In the genomic region with DNA sequence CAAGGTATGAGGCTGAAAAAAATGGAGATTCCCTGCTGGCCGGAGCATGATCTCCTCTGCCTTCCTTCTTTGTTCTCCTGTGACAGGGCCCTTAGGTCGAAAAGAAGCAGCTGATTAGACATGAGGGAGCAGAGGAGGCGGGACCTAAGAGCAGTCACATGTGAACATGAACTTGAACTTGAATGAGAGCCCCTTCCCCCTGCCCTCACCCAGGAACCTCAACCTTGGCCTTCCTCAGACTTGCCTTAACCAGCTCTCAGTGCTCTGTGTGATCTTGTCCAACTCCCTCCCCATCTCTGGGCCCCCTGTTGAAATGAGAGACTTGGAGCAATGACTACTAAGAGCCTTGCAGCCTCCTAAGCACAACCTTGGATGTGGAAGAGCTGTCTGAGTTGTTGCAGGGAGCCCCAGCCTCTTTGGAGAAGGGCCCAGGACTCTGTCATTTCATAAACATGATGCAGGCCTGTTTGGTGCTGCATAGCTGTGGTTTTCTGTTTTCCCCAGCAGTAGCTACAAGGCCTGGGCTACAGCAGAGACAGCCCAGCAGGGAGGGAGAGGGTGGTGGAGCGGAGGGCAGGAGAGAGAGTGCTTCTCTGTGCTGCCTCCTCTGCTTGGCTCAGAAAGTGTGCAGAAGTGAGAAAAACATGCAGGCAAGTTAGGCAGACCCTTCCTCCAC, we compare ENCODE assay signal across 10 cellular contexts.
DNase-seq lines count a peak whose midpoint lies in the region; ATAC-seq, FAIRE-seq and TF ChIP-seq lines count a peak whose summit lies in the region.
"Had no signal": no experiment of that assay in that cellular context is flagged by ENCODE, and none has a peak within 500 bp of the region (broad histone marks: within the 10 kb centered on the region; RNA-seq: fewer than 3 reads in every experiment).

No MANE protein-coding gene starts in this region.

- no peak for TF ChIP-seq CTCF in pancreas (IDR thresholded peaks at IDR 0.05)
- TF ChIP-seq CTCF in type B pancreatic cell (conservative IDR thresholded peaks at IDR 0.05): no peak

- no peak overlapping the region for H3K27ac Mint-ChIP-seq in type B pancreatic cell

- H3K4me3 ChIP-seq in pancreas (no peak overlapping the region), neuronal stem cell (ENCODE audit: low read length in 2 of 2) (no peak overlapping the region)

- no peak overlapping the region for H3K4me2 ChIP-seq in neuronal stem cell (ENCODE audit: insufficient read depth, low read length, poor library complexity, severe bottlenecking)

- intact Hi-C loops in pancreas (cut with DNase I): no loop called here

- no peaks in the 10 kb centered on the region for H3K36me3 Mint-ChIP-seq in type B pancreatic cell

- no peak overlapping the region for H4K91ac ChIP-seq in neuronal stem cell (ENCODE audit: low read depth, low read length, poor library complexity)

- H3K9ac ChIP-seq in neuronal stem cell (ENCODE audit: low read depth, low read length, poor library complexity): no peak overlapping the region

- H2BK12ac ChIP-seq in neuronal stem cell (ENCODE audit: low read length): no peak overlapping the region

- no peak for FAIRE-seq in pancreas (lab: Jason Lieb, UNC)

- H3K14ac ChIP-seq in neuronal stem cell (ENCODE audit: low read length): no peak overlapping the region

- H3K79me1 ChIP-seq in neuronal stem cell (ENCODE audit: low read depth, low read length): no peaks in the 10 kb centered on the region

- no peaks in the 10 kb centered on the region for H3K36me3 ChIP-seq in pancreas
- no peaks in the 10 kb centered on the region for H3K36me3 ChIP-seq in neuronal stem cell (replicated peaks in 1 of 2; ENCODE audit: control insufficient read depth in 2 of 2, insufficient read depth in 2 of 2, low read length in 2 of 2)

- in situ Hi-C loops in SK-MEL-5 (cut with HindIII; ENCODE audit: low pct_unique_long_range_greater_than_20kb, low sequenced_read_pairs): no loop called here

- H3K27me3 Mint-ChIP-seq in type B pancreatic cell: no peaks in the 10 kb centered on the region

- no peak overlapping the region for H3K4me3 Mint-ChIP-seq in type B pancreatic cell

- peak; percentile 93 for DNase-seq in AG20443 (ENCODE audit: low spot score)
- peak; percentile 25 for DNase-seq in SK-MEL-5 (ENCODE audit: low read depth, low spot score)
- peak; percentile 31 for DNase-seq in foreskin melanocyte
- DNase-seq in pancreas: peak in 1 of 6 donors; percentile 9
- no peak for DNase-seq in type B pancreatic cell (ENCODE audit: extremely low spot score, unreplicated experiment)
- DNase-seq in HPDE6-E6E7 (ENCODE audit: extremely low spot score): no peak
- no peak for DNase-seq in neuronal stem cell (ENCODE audit: low spot score)
- DNase-seq: H7, NCI-H510A treated with DMSO at 0.1 percent for 48 hours had no signal

- peaks cover 29% of the 10 kb centered on the region for H3K4me1 Mint-ChIP-seq in type B pancreatic cell (ENCODE audit: unreplicated experiment)

- H2BK5ac ChIP-seq in neuronal stem cell (ENCODE audit: low read length): no peak overlapping the region

- no peak overlapping the region for H4K8ac ChIP-seq in neuronal stem cell (ENCODE audit: low read depth, low read length)

- no peak overlapping the region for H2AFZ ChIP-seq in neuronal stem cell (ENCODE audit: low read length)

- H2BK120ac ChIP-seq in neuronal stem cell (ENCODE audit: low read depth, low read length): no peak overlapping the region

- H3K9me3 ChIP-seq in pancreas: no peaks in the 10 kb centered on the region
- peaks cover 6 to 14% of the 10 kb centered on the region in 2 donors for H3K9me3 ChIP-seq in neuronal stem cell (replicated peaks in 1 of 2; ENCODE audit: control insufficient read depth in 2 of 2, insufficient read depth in 1 of 2, low read depth in 1 of 2, low read length in 2 of 2)

- H3K27ac ChIP-seq in pancreas: no peak overlapping the region
- no peak overlapping the region for H3K27ac ChIP-seq in neuronal stem cell (replicated peaks; ENCODE audit: low read length)

- no peak overlapping the region for H2AK5ac ChIP-seq in neuronal stem cell (ENCODE audit: low read depth, low read length)

- H3K9me3 Mint-ChIP-seq in type B pancreatic cell: peaks cover 5% of the 10 kb centered on the region

- no peak overlapping the region for H2BK15ac ChIP-seq in neuronal stem cell (ENCODE audit: low read length)

- H3K18ac ChIP-seq in neuronal stem cell (ENCODE audit: low read length): no peak overlapping the region

- peak in 3 of 4 donors; percentile 73 to 89 (median 77) for ATAC-seq in pancreas
- no peak for ATAC-seq in GM19324 (IDR thresholded peaks at IDR 0.05; ENCODE audit: low FRiP score, unreplicated experiment)

- H3K27me3 ChIP-seq in pancreas (no peaks in the 10 kb centered on the region), neuronal stem cell (ENCODE audit: control insufficient read depth in 3 of 3, insufficient read depth in 3 of 3, low read depth in 1 of 3, low read length in 3 of 3) (peaks cover 0 to 22% (median 0%) of the 10 kb centered on the region in 3 experiments)

- H3K23ac ChIP-seq in neuronal stem cell (ENCODE audit: low read depth, low read length, poor library complexity): no peak overlapping the region

- H3K4me1 ChIP-seq in pancreas: no peaks in the 10 kb centered on the region
- peaks cover 3 to 5% of the 10 kb centered on the region in 2 donors for H3K4me1 ChIP-seq in neuronal stem cell (ENCODE audit: control insufficient read depth in 2 of 2, insufficient read depth in 1 of 2, low read depth in 1 of 2, low read length in 2 of 2)

- WGBS in pancreas, 2 donors: 72 to 75% methylated on average over 4 of the region's 4 CpGs
- no CpG with 5 or more reads among the region's 4 CpGs for WGBS in neuronal stem cell (ENCODE audit: extremely low coverage in 2 of 2, insufficient read length in 2 of 2, insufficient replicate concordance in 1 of 2), 2 donors

- no peak overlapping the region for H3K4ac ChIP-seq in neuronal stem cell (ENCODE audit: low read length)

Comparison
In these comparisons a context has a peak if more than half of its experiments do, and no peak if none do; other contexts are left out.
1. DNase-seq: peak in AG20443 (single experiment), SK-MEL-5 (single experiment) and foreskin melanocyte (single experiment); none in type B pancreatic cell (single experiment), HPDE6-E6E7 (single experiment) and neuronal stem cell (single experiment).